8 cellular contexts compared by ENCODE assay signal in the genomic region with DNA sequence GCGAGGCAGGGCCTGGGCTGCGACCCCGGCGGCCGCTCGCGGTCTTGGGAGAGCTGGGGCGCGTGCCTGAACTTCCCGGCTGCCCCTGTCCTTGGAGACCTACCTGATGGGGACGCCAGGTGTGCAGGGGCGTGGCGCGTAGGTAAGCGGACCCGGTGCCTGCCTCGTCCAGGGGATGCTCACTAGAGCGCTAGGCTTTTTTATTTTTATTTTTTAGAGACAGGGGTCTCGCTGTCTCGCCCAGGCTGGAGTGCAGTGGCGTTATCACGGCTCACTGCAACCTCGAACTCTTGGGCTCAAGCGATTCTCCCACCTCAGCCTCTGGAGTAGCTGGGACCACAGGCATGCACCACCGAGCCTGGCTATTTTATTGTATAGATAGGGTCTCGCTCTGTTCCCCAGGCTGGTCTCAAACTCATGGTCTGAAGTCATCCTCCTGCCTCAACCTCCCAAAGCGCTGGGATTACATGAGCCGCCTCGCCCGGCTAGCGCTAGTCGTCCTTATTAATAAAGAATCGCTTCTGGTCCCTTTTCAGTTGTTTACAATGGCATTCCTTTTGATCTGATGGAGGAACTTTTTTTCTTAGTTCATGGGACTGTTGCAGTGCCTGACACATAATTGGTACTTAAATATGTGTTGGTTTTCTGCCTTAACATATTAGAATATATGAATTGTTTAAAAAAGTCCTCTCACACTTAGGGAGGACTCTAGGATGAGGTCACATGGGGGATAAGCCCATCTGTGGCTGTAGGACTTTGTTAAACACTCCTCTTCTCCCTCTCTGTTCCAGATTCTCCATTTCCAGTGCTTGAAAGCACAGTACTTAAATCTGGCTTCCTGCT. TPM values are rescaled to one million over a fixed set of nuclear protein-coding genes. Genes with fewer than 3 reads are reported as not detected.
A peak's percentile ranks its signal among the peaks of the same experiment; 100 is the strongest.
DNase-seq lines count a peak whose midpoint lies in the region; ATAC-seq, FAIRE-seq and TF ChIP-seq lines count a peak whose summit lies in the region.

No MANE protein-coding gene starts in this region.

- no peak for TF ChIP-seq CTCF in CD14-positive monocyte (IDR thresholded peaks at IDR 0.05)
- no peak for TF ChIP-seq CTCF in astrocyte (IDR thresholded peaks at IDR 0.05; ENCODE audit: insufficient read depth, low read depth, low read length)
- no peak for TF ChIP-seq CTCF in right lobe of liver (IDR thresholded peaks at IDR 0.05)
- TF ChIP-seq CTCF in upper lobe of right lung (IDR thresholded peaks at IDR 0.05) = no peak

- H3K9me3 ChIP-seq in HUES6 (ENCODE audit: control insufficient read depth, insufficient read depth, low read depth, low read length) = no peaks in the 10 kb centered on the region
- no peaks in the 10 kb centered on the region for H3K9me3 ChIP-seq in astrocyte (ENCODE audit: insufficient read depth, low read depth, low read length)
- H3K9me3 ChIP-seq in right lobe of liver = no peaks in the 10 kb centered on the region
- H3K9me3 ChIP-seq in upper lobe of right lung = no peaks in the 10 kb centered on the region

- DNase-seq in CD14-positive monocyte (ENCODE audit: low spot score) (no peak), astrocyte (ENCODE audit: low read depth) (no peak), right lobe of liver (no peak), upper lobe of right lung (no peak), NCI-H1417 treated with DMSO at 0.1 percent for 48 hours (lab: John Stamatoyannopoulos, UW) (no peak), T1000 (lab: John Stamatoyannopoulos, UW) (no peak)
- no peak for DNase-seq in activated CD4-positive, CD25-positive, alpha-beta regulatory T cell treated with anti-CD3 and anti-CD28 coated beads, Interleukin-2, amount 50 U/mL, for 72 hours

- H3K27ac ChIP-seq in HUES6 (ENCODE audit: low read depth, low read length) (no peak overlapping the region), astrocyte (ENCODE audit: low read depth, low read length) (peak overlapping the region; percentile 88), right lobe of liver (peak overlapping the region; percentile 82 to 97 (median 97)), upper lobe of right lung (peak overlapping the region; percentile 96)

- H4K20me1 ChIP-seq in astrocyte (ENCODE audit: insufficient read depth, low read length) = peaks cover 10% of the 10 kb centered on the region

- peak overlapping the region; percentile 95 for H3K4me3 ChIP-seq in HUES6 (ENCODE audit: low read depth, low read length)
- peak overlapping the region; percentile 86 for H3K4me3 ChIP-seq in astrocyte (ENCODE audit: insufficient read depth, low read depth, low read length)
- H3K4me3 ChIP-seq in right lobe of liver = peak overlapping the region; percentile 78 to 90 (median 83)
- peak overlapping the region; percentile 86 for H3K4me3 ChIP-seq in upper lobe of right lung

- H3K36me3 ChIP-seq in HUES6 (ENCODE audit: control insufficient read depth, insufficient read depth, low read length) = peaks cover 34% of the 10 kb centered on the region
- peaks cover 17% of the 10 kb centered on the region for H3K36me3 ChIP-seq in astrocyte (ENCODE audit: insufficient read depth, low read length)
- H3K36me3 ChIP-seq in right lobe of liver = peaks cover 0 to 10% (median 4%) of the 10 kb centered on the region in 4 donors
- H3K36me3 ChIP-seq in upper lobe of right lung = peaks cover 17% of the 10 kb centered on the region

- H3K79me2 ChIP-seq in astrocyte (ENCODE audit: insufficient read depth, low read length) = peaks cover 27% of the 10 kb centered on the region

- H3K9ac ChIP-seq in HUES6 (ENCODE audit: low read length) = peak overlapping the region; percentile 98
- H3K9ac ChIP-seq in astrocyte (ENCODE audit: low read length) = peak overlapping the region; percentile 98

- peaks cover 29 to 34% of the 10 kb centered on the region in 2 donors for H3K36me3 Mint-ChIP-seq in CD14-positive monocyte
- peaks cover 4% of the 10 kb centered on the region for H3K36me3 Mint-ChIP-seq in astrocyte (ENCODE audit: low read depth, unreplicated experiment)

- H3K27me3 ChIP-seq in HUES6 (ENCODE audit: control insufficient read depth, insufficient read depth, low read length) (no peaks in the 10 kb centered on the region), astrocyte (ENCODE audit: insufficient read depth, low read length) (no peaks in the 10 kb centered on the region), right lobe of liver (no peaks in the 10 kb centered on the region), upper lobe of right lung (no peaks in the 10 kb centered on the region)

- peak overlapping the region; percentile 79 to 88 for H3K4me3 Mint-ChIP-seq in CD14-positive monocyte
- peak overlapping the region; percentile 93 for H3K4me3 Mint-ChIP-seq in astrocyte (ENCODE audit: unreplicated experiment)

- peaks cover 22 to 23% (median 23%) of the 10 kb centered on the region in 3 donors for H3K27me3 Mint-ChIP-seq in CD14-positive monocyte (ENCODE audit: low read depth in 3 of 3)
- no peaks in the 10 kb centered on the region for H3K27me3 Mint-ChIP-seq in astrocyte (ENCODE audit: low read depth, unreplicated experiment)

- H3K4me1 ChIP-seq in HUES6 (ENCODE audit: control insufficient read depth, insufficient read depth, low read length) (peaks cover 28% of the 10 kb centered on the region), astrocyte (ENCODE audit: insufficient read depth, low read length) (peaks cover 17% of the 10 kb centered on the region), right lobe of liver (peaks cover 0 to 19% (median 2%) of the 10 kb centered on the region in 4 donors), upper lobe of right lung (peaks cover 9% of the 10 kb centered on the region)

- 36% methylated on average over 11 of the region's 33 CpGs for WGBS in right lobe of liver (ENCODE audit: insufficient coverage, low coverage, low lambda C conversion rate, missing lambda C conversion rate)

- H3K9me3 Mint-ChIP-seq in CD14-positive monocyte = peaks cover 0 to 5% (median 0%) of the 10 kb centered on the region in 7 donors
- H3K9me3 Mint-ChIP-seq in astrocyte (ENCODE audit: unreplicated experiment) = no peaks in the 10 kb centered on the region

- TF ChIP-seq POLR2A in right lobe of liver (IDR thresholded peaks at IDR 0.05) = no peak

- intact Hi-C loops in CD14-positive monocyte (cut with micrococcal nuclease) = loop anchor here (10.0 kb wide), 2 partner anchors 178 to 268 kb away; partner anchors contain the start of genes ANKRD27 (in 2 of the 2), RGS9BP (in 2 of the 2) and PDCD5 (in 1 of the 2)
- intact Hi-C loops in right lobe of liver (cut with DNase I) = no loop called here
- intact Hi-C loops in upper lobe of right lung (cut with DNase I) = no loop called here

- FAIRE-seq in astrocyte (lab: Jason Lieb, UNC) = no peak

- peak overlapping the region in 6 of 7 donors; percentile 33 to 85 (median 81) for H3K27ac Mint-ChIP-seq in CD14-positive monocyte
- peak overlapping the region; percentile 93 for H3K27ac Mint-ChIP-seq in astrocyte (ENCODE audit: unreplicated experiment)

- H3K4me2 ChIP-seq in astrocyte (ENCODE audit: low read length) = peak overlapping the region; percentile 98

- peaks cover 30% of the 10 kb centered on the region for H3K4me1 Mint-ChIP-seq in CD14-positive monocyte
- peaks cover 6% of the 10 kb centered on the region for H3K4me1 Mint-ChIP-seq in astrocyte (ENCODE audit: low read depth, unreplicated experiment)

- H2AFZ ChIP-seq in astrocyte (ENCODE audit: low read depth, low read length) = peak overlapping the region; percentile 70

- ATAC-seq in right lobe of liver (no peak), upper lobe of right lung (no peak)

RNA-seq across cellular contexts. Expression of gene DPY19L3, which starts 0.8 kb away (rescaled TPM):
- 1 to 10 TPM; 6.5 to 7.7 TPM for polyA plus RNA-seq in CD14-positive monocyte
- total RNA-seq in astrocyte = 48.5 and 50.9 TPM in 2 replicates
- total RNA-seq in right lobe of liver = 10 to 100 TPM in 4 of 6 experiments, 1 to 10 TPM in 2; 8.0 to 13.5 (median 12.4) TPM
- total RNA-seq in upper lobe of right lung = 36.1 TPM

Comparison
In these comparisons a context has a peak if more than half of its experiments do, and no peak if none do; other contexts are left out.
1. intact Hi-C loops: an anchor here in CD14-positive monocyte (10.0 kb wide); none called in right lobe of liver and upper lobe of right lung.